Comparison of ENCODE assay signal across 27 cellular contexts in genomic region chr12:47793015-47793681, GRCh38. TPM values are rescaled to one million over a fixed set of nuclear protein-coding genes. Genes with fewer than 3 reads are reported as not detected.
DNase-seq lines count a peak whose midpoint lies in the region; ATAC-seq and TF ChIP-seq lines count a peak whose summit lies in the region.
"Had no signal": no experiment of that assay in that cellular context is flagged by ENCODE, and none has a peak within 500 bp of the region (broad histone marks: within the 10 kb centered on the region; RNA-seq: fewer than 3 reads in every experiment).

No MANE protein-coding gene starts in this region.

- ATAC-seq in Right ventricle myocardium superior (ENCODE audit: poor library complexity), result no peak
- ATAC-seq in HG03097 (IDR thresholded peaks at IDR 0.05; ENCODE audit: low FRiP score, unreplicated experiment), result no peak
- no peak for ATAC-seq in GM19463 (IDR thresholded peaks at IDR 0.05; ENCODE audit: unreplicated experiment)
- ATAC-seq: WTC11 had no signal

- peak overlapping the region; percentile 52 for H3K27ac Mint-ChIP-seq in activated naive CD8-positive, alpha-beta T cell treated with anti-CD3 and anti-CD28 coated beads for 36 hours
- H3K27ac Mint-ChIP-seq: IgD-negative memory B cell, nephron, WTC11 had no signal

- H3K9me3 ChIP-seq in right atrium auricular region (no peaks in the 10 kb centered on the region), tibial artery (no peaks in the 10 kb centered on the region)
- H3K9me3 ChIP-seq: adrenal gland, SJSA1, stomach, thyroid gland, vagina had no signal

- no peak overlapping the region for H3K4me3 Mint-ChIP-seq in activated naive CD8-positive, alpha-beta T cell treated with anti-CD3 and anti-CD28 coated beads for 36 hours
- H3K4me3 Mint-ChIP-seq: brain, IgD-negative memory B cell, nephron, WTC11 had no signal

- no peak overlapping the region for H3K27ac ChIP-seq in right atrium auricular region
- H3K27ac ChIP-seq in tibial artery, result peak overlapping the region; percentile 5 to 44
- H3K27ac ChIP-seq: GM23248, SJSA1, stomach, thyroid gland, vagina had no signal

- H3K4me3 ChIP-seq in right atrium auricular region (no peak overlapping the region), tibial artery (no peak overlapping the region)
- H3K4me3 ChIP-seq: adrenal gland, GM23248, lung, SJSA1, smooth muscle cell, stomach, thyroid gland, vagina had no signal

- no peaks in the 10 kb centered on the region for H3K27me3 Mint-ChIP-seq in activated naive CD8-positive, alpha-beta T cell treated with anti-CD3 and anti-CD28 coated beads for 36 hours
- H3K27me3 Mint-ChIP-seq: brain, IgD-negative memory B cell had no signal

- TF ChIP-seq CTCF in right atrium auricular region (IDR thresholded peaks at IDR 0.05) (no peak), tibial artery (IDR thresholded peaks at IDR 0.05) (no peak)

- H3K4me1 Mint-ChIP-seq in activated naive CD8-positive, alpha-beta T cell treated with anti-CD3 and anti-CD28 coated beads for 36 hours, result peaks cover 7% of the 10 kb centered on the region
- H3K4me1 Mint-ChIP-seq: brain, nephron had no signal

- H3K9me3 Mint-ChIP-seq in activated naive CD8-positive, alpha-beta T cell treated with anti-CD3 and anti-CD28 coated beads for 36 hours, result no peaks in the 10 kb centered on the region
- H3K9me3 Mint-ChIP-seq: brain, IgD-negative memory B cell, nephron, WTC11 had no signal

- intact Hi-C loops in Right ventricle myocardium superior (cut with DNase I), result no loop called here
- intact Hi-C loops in tibial artery (cut with DNase I; ENCODE audit: low total_unique reads), result loop anchor here (5.0 kb wide), 1 partner anchor 39 kb away; no protein-coding TSS in a partner anchor

- H3K27me3 ChIP-seq in right atrium auricular region (no peaks in the 10 kb centered on the region), tibial artery (no peaks in the 10 kb centered on the region)
- H3K27me3 ChIP-seq: adrenal gland, SJSA1, stomach, thyroid gland, vagina had no signal

- H3K36me3 ChIP-seq in right atrium auricular region, result peaks cover 100% of the 10 kb centered on the region
- H3K36me3 ChIP-seq in tibial artery, result peaks cover 84 to 100% (median 99%) of the 10 kb centered on the region in 3 donors

- H3K4me1 ChIP-seq in right atrium auricular region, result peaks cover 0 to 1% of the 10 kb centered on the region in 2 donors
- peaks cover 0 to 6% (median 2%) of the 10 kb centered on the region in 4 donors for H3K4me1 ChIP-seq in tibial artery
- H3K4me1 ChIP-seq: adrenal gland, SJSA1, thyroid gland, vagina had no signal

- peaks cover 22% of the 10 kb centered on the region for H3K36me3 Mint-ChIP-seq in activated naive CD8-positive, alpha-beta T cell treated with anti-CD3 and anti-CD28 coated beads for 36 hours

- DNase-seq in Right ventricle myocardium superior (peak; percentile 41), right atrium auricular region (ENCODE audit: low spot score) (no peak), myocyte (ENCODE audit: low read depth) (peak; percentile 82), tibial artery (no peak)
- DNase-seq in activated naive CD8-positive, alpha-beta T cell treated with anti-CD3 and anti-CD28 coated beads for 36 hours, result no peak
- DNase-seq: activated CD4-positive, alpha-beta T cell treated with anti-CD3 and anti-CD28 coated beads, Interleukin-2, amount 50 U/mL, for 1 hour; adrenal gland; EL; GM23248; kidney glomerular epithelial cell; NCI-H1092 treated with DMSO at 0.1 percent for 48 hours; NCI-H187 treated with DMSO at 0.1 percent for 48 hours; NCI-H2171 treated with DMSO at 0.1 percent for 48 hours; NCI-H510A treated with DMSO at 0.1 percent for 48 hours; stimulated activated CD4-positive, alpha-beta T cell treated with anti-CD3 and anti-CD28 coated beads, Interleukin-1b, Interleukin-23, amount 100 ng/mL, for 48 hours; stomach; thyroid gland had no signal

RNA-seq across cellular contexts. Expression of gene SLC48A1, which starts 20.1 kb away (rescaled TPM):
- 26.8 TPM for total RNA-seq in Right ventricle myocardium superior
- total RNA-seq in right atrium auricular region, result 10 to 100 TPM; 48.9 to 52.0 TPM
- 1 to 10 TPM; 5.4 to 6.0 TPM for total RNA-seq in activated naive CD8-positive, alpha-beta T cell treated with anti-CD3 and anti-CD28 coated beads for 36 hours
- total RNA-seq in myocyte, result 4.0 and 7.5 TPM in 2 replicates
- polyA plus RNA-seq in myocyte (2012), result 52.2 TPM

RNA-seq across cellular contexts. Expression of gene HDAC7, which starts 26.6 kb away (rescaled TPM):
- 35.9 TPM for total RNA-seq in Right ventricle myocardium superior
- total RNA-seq in right atrium auricular region, result 10 to 100 TPM; 33.4 to 60.2 TPM
- 100 to 1,000 TPM; 233 to 246 TPM for total RNA-seq in activated naive CD8-positive, alpha-beta T cell treated with anti-CD3 and anti-CD28 coated beads for 36 hours
- total RNA-seq in myocyte, result 13.8 and 22.6 TPM in 2 replicates
- 52.6 TPM for polyA plus RNA-seq in myocyte (2012)

RNA-seq across cellular contexts. Expression of gene RAPGEF3, which starts 34.5 kb away (rescaled TPM):
- total RNA-seq in Right ventricle myocardium superior (30.6 TPM), right atrium auricular region (10 to 100 TPM; 19.8 to 26.8 TPM), myocyte (0.47 and 0.62 TPM in 2 replicates)
- total RNA-seq in activated naive CD8-positive, alpha-beta T cell treated with anti-CD3 and anti-CD28 coated beads for 36 hours, result under 1 TPM; 0.27 to 0.54 TPM
- 5.5 TPM for polyA plus RNA-seq in myocyte (2012)

Comparison
In these comparisons a context has a peak if more than half of its experiments do, and no peak if none do; other contexts are left out.
1. DNase-seq: peak in Right ventricle myocardium superior (single experiment) and myocyte (single experiment); none in right atrium auricular region (single experiment), activated naive CD8-positive, alpha-beta T cell treated with anti-CD3 and anti-CD28 coated beads for 36 hours (single experiment) and tibial artery (0 of 2).
2. H3K27ac ChIP-seq: peak in tibial artery (2 of 2); none in right atrium auricular region (0 of 2).
3. RNA of gene RAPGEF3, which starts 34.5 kb away (total RNA-seq): 30.6 TPM in Right ventricle myocardium superior (single experiment) and 19.8 to 26.8 TPM in right atrium auricular region; 0.47 to 0.62 TPM in myocyte and 0.27 to 0.54 TPM in activated naive CD8-positive, alpha-beta T cell treated with anti-CD3 and anti-CD28 coated beads for 36 hours; every median in the first group is over 10 times any median in the second.